10 cellular contexts compared by ENCODE assay signal in the genomic region with DNA sequence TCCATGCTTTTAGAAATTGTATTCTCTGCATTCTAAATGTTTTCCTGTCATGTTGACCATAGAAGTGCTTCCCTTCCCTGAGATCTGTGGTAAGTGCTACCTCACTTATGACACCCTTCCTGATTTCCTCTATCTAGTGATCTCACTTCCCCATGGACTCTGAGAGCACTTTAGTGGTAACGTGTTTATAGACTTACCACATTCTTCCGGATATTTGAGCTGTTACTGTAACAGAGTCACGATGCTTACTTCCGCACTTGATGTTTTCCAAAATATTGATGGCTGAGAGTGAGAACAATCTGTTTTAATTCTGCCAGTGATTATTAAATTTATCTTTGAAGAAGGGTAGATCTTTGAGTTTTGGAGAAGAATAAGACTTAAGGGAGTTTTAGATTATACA.
DNase-seq lines count a peak whose midpoint lies in the region; TF ChIP-seq lines count a peak whose summit lies in the region.
"Had no signal": no experiment of that assay in that cellular context is flagged by ENCODE, and none has a peak within 500 bp of the region (broad histone marks: within the 10 kb centered on the region; RNA-seq: fewer than 3 reads in every experiment).

No MANE protein-coding gene starts in this region.

- TF ChIP-seq CTCF in PC-9 (conservative IDR thresholded peaks at IDR 0.05): no peak
- no peak for TF ChIP-seq CTCF in lower leg skin (IDR thresholded peaks at IDR 0.05)

- no peak for TF ChIP-seq POLR2A in lower leg skin (IDR thresholded peaks at IDR 0.05)

- POLR2A ChIA-PET in PC-9 (lab: Charles Lee; ENCODE audit: unreplicated experiment): interaction anchor here (0.7 kb wide), 1 partner anchor 118 kb away, joined by 4 read pairs; no protein-coding TSS in a partner anchor

- H3K27me3 ChIP-seq in PC-9 (ENCODE audit: insufficient read depth, low read depth): no peaks in the 10 kb centered on the region
- H3K27me3 ChIP-seq in skeletal muscle tissue (ENCODE audit: control insufficient read depth in 3 of 3, insufficient read depth in 3 of 3, low read length in 3 of 3): no peaks in the 10 kb centered on the region
- H3K27me3 ChIP-seq: stomach had no signal

- BruUV-seq in PC-9 (replicated peaks; lab: Mats Ljungman, UMichigan): no TSS peak

- peaks cover 31% of the 10 kb centered on the region for H3F3A ChIP-seq in PC-9 (ENCODE audit: insufficient read depth, low read depth)

- peak overlapping the region; percentile 72 for H3K4me2 ChIP-seq in PC-9

- H3K9me3 ChIP-seq in PC-9 (ENCODE audit: insufficient read depth, low read depth) (peaks cover 55% of the 10 kb centered on the region), skeletal muscle tissue (ENCODE audit: control insufficient read depth in 3 of 3, low read length in 3 of 3) (peaks cover 2 to 3% (median 3%) of the 10 kb centered on the region in 3 donors)

- H3K79me2 ChIP-seq in PC-9 (ENCODE audit: low read depth): no peaks in the 10 kb centered on the region; the same call in 1 of the 2 replicates

- intact Hi-C loops in PC-9 (cut with micrococcal nuclease; ENCODE audit: unreplicated experiment): loop anchor here (10.0 kb wide), 1 partner anchor 430 kb away; no protein-coding TSS in a partner anchor
- intact Hi-C loops in head of caudate nucleus (cut with DNase I): no loop called here
- intact Hi-C loops in lower leg skin (cut with DNase I; ENCODE audit: low total_unique reads): no loop called here

- peaks cover 38% of the 10 kb centered on the region for H3K4me1 ChIP-seq in PC-9 (replicated peaks; ENCODE audit: insufficient read depth)
- no peaks in the 10 kb centered on the region for H3K4me1 ChIP-seq in skeletal muscle tissue (ENCODE audit: control insufficient read depth in 3 of 3, insufficient read depth in 3 of 3, low read length in 3 of 3)
- H3K4me1 ChIP-seq: stomach had no signal

- H3K9me2 ChIP-seq in PC-9 (ENCODE audit: insufficient read depth): no peaks in the 10 kb centered on the region

- WGBS in lower leg skin, 2 donors: 89 to 90% methylated on average over 4 of the region's 4 CpGs

- H4K20me1 ChIP-seq in PC-9 (ENCODE audit: insufficient read depth): no peaks in the 10 kb centered on the region

- H3K36me3 ChIP-seq in PC-9 (ENCODE audit: low read depth): peaks cover 13% of the 10 kb centered on the region; the same call in 1 of the 2 replicates
- no peaks in the 10 kb centered on the region for H3K36me3 ChIP-seq in skeletal muscle tissue (ENCODE audit: control insufficient read depth in 3 of 3, insufficient read depth in 3 of 3, low read length in 3 of 3)
- H3K36me3 ChIP-seq: stomach had no signal

- H3K4me3 ChIP-seq in PC-9 (peak overlapping the region; percentile 18; the same call in 1 of the 2 replicates), skeletal muscle tissue (ENCODE audit: low read length in 3 of 3) (no peak overlapping the region), lower leg skin (ENCODE audit: low read depth, poor library complexity, severe bottlenecking) (no peak overlapping the region)
- H3K4me3 ChIP-seq: stomach had no signal

- CTCF ChIA-PET in PC-9 (lab: Charles Lee): no interaction called here

- DNase-seq in HT1080 (ENCODE audit: low read depth) (peak; percentile 86), PC-9 (no peak), dermis blood vessel endothelial cell (peak; percentile 78), head of caudate nucleus (no peak), NCI-H128 (lab: John Stamatoyannopoulos, UW; ENCODE audit: unreplicated experiment) (no peak), lower leg skin (ENCODE audit: low spot score in 2 of 2) (no peak)
- DNase-seq: activated CD4-positive, alpha-beta T cell treated with anti-CD3 and anti-CD28 coated beads, Interleukin-2, amount 50 U/mL, for 1 hour; NCI-H1436 treated with DMSO at 0.1 percent for 48 hours; stomach had no signal

- H3K27ac ChIP-seq in PC-9: peak overlapping the region; percentile 98
- peak overlapping the region; percentile 48 for H3K27ac ChIP-seq in skeletal muscle tissue (ENCODE audit: low read depth, low read length)

- no peak overlapping the region for H2AFZ ChIP-seq in PC-9

- no peak overlapping the region for H3K9ac ChIP-seq in skeletal muscle tissue (ENCODE audit: low read depth in 1 of 3, low read length in 3 of 3)

Comparison
In these comparisons a context has a peak if more than half of its experiments do, and no peak if none do; other contexts are left out.
1. DNase-seq: peak in HT1080 (single experiment) and dermis blood vessel endothelial cell (single experiment); none in PC-9 (0 of 2), head of caudate nucleus (0 of 42), NCI-H128 (single experiment) and lower leg skin (0 of 2).